In genomic region chr13:99126821-99127220, GRCh38 we compare ENCODE assay signal across 8 cellular contexts.
"Had no signal": no experiment of that assay in that cellular context is flagged by ENCODE, and none has a peak within 500 bp of the region (broad histone marks: within the 10 kb centered on the region; RNA-seq: fewer than 3 reads in every experiment).

No MANE protein-coding gene starts in this region.

- H3K9me3 Mint-ChIP-seq: GM23338, H9, HFFc6 had no signal

- H3K9ac ChIP-seq: GM23248 had no signal

- H3K9me3 ChIP-seq: HAP-1 had no signal

- H3K4me3 ChIP-seq: GM23248, GM23338, HAP-1 had no signal

- H3K4me3 Mint-ChIP-seq: GM23338, H9, HFFc6 had no signal

- H2AFZ ChIP-seq: GM23248, GM23338 had no signal

- H3K27ac ChIP-seq: GM23248 had no signal

- H3K27ac Mint-ChIP-seq: GM23338, HFFc6 had no signal

- H3K4me2 ChIP-seq: GM23338 had no signal

- DNase-seq: GM23248, GOT3, H7, H9, HCEC 1CT, HFFc6 had no signal

- H3K36me3 ChIP-seq: HAP-1 had no signal
